Comparison of ENCODE assay signal across 1 cellular context in genomic region chr2:11279398-11279797, GRCh38.
A peak's percentile ranks its signal among the peaks of the same experiment; 100 is the strongest.
TF ChIP-seq lines count a peak whose summit lies in the region.

No MANE protein-coding gene starts in this region.

TF ChIP-seq in K562, 482 proteins besides CTCF, POLR2A, EP300 and RAD21 (continued from another document and continues in another):
- TF ChIP-seq, protein P1, sequence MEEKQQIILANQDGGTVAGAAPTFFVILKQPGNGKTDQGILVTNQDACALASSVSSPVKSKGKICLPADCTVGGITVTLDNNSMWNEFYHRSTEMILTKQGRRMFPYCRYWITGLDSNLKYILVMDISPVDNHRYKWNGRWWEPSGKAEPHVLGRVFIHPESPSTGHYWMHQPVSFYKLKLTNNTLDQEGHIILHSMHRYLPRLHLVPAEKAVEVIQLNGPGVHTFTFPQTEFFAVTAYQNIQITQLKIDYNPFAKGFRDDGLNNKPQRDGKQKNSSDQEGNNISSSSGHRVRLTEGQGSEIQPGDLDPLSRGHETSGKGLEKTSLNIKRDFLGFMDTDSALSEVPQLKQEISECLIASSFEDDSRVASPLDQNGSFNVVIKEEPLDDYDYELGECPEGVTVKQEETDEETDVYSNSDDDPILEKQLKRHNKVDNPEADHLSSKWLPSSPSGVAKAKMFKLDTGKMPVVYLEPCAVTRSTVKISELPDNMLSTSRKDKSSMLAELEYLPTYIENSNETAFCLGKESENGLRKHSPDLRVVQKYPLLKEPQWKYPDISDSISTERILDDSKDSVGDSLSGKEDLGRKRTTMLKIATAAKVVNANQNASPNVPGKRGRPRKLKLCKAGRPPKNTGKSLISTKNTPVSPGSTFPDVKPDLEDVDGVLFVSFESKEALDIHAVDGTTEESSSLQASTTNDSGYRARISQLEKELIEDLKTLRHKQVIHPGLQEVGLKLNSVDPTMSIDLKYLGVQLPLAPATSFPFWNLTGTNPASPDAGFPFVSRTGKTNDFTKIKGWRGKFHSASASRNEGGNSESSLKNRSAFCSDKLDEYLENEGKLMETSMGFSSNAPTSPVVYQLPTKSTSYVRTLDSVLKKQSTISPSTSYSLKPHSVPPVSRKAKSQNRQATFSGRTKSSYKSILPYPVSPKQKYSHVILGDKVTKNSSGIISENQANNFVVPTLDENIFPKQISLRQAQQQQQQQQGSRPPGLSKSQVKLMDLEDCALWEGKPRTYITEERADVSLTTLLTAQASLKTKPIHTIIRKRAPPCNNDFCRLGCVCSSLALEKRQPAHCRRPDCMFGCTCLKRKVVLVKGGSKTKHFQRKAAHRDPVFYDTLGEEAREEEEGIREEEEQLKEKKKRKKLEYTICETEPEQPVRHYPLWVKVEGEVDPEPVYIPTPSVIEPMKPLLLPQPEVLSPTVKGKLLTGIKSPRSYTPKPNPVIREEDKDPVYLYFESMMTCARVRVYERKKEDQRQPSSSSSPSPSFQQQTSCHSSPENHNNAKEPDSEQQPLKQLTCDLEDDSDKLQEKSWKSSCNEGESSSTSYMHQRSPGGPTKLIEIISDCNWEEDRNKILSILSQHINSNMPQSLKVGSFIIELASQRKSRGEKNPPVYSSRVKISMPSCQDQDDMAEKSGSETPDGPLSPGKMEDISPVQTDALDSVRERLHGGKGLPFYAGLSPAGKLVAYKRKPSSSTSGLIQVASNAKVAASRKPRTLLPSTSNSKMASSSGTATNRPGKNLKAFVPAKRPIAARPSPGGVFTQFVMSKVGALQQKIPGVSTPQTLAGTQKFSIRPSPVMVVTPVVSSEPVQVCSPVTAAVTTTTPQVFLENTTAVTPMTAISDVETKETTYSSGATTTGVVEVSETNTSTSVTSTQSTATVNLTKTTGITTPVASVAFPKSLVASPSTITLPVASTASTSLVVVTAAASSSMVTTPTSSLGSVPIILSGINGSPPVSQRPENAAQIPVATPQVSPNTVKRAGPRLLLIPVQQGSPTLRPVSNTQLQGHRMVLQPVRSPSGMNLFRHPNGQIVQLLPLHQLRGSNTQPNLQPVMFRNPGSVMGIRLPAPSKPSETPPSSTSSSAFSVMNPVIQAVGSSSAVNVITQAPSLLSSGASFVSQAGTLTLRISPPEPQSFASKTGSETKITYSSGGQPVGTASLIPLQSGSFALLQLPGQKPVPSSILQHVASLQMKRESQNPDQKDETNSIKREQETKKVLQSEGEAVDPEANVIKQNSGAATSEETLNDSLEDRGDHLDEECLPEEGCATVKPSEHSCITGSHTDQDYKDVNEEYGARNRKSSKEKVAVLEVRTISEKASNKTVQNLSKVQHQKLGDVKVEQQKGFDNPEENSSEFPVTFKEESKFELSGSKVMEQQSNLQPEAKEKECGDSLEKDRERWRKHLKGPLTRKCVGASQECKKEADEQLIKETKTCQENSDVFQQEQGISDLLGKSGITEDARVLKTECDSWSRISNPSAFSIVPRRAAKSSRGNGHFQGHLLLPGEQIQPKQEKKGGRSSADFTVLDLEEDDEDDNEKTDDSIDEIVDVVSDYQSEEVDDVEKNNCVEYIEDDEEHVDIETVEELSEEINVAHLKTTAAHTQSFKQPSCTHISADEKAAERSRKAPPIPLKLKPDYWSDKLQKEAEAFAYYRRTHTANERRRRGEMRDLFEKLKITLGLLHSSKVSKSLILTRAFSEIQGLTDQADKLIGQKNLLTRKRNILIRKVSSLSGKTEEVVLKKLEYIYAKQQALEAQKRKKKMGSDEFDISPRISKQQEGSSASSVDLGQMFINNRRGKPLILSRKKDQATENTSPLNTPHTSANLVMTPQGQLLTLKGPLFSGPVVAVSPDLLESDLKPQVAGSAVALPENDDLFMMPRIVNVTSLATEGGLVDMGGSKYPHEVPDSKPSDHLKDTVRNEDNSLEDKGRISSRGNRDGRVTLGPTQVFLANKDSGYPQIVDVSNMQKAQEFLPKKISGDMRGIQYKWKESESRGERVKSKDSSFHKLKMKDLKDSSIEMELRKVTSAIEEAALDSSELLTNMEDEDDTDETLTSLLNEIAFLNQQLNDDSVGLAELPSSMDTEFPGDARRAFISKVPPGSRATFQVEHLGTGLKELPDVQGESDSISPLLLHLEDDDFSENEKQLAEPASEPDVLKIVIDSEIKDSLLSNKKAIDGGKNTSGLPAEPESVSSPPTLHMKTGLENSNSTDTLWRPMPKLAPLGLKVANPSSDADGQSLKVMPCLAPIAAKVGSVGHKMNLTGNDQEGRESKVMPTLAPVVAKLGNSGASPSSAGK (IDR thresholded peaks at IDR 0.05): no peak
- TF ChIP-seq, protein P2, sequence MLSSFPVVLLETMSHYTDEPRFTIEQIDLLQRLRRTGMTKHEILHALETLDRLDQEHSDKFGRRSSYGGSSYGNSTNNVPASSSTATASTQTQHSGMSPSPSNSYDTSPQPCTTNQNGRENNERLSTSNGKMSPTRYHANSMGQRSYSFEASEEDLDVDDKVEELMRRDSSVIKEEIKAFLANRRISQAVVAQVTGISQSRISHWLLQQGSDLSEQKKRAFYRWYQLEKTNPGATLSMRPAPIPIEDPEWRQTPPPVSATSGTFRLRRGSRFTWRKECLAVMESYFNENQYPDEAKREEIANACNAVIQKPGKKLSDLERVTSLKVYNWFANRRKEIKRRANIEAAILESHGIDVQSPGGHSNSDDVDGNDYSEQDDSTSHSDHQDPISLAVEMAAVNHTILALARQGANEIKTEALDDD (IDR thresholded peaks at IDR 0.05): peak; percentile 76
- TF ChIP-seq, protein P3, sequence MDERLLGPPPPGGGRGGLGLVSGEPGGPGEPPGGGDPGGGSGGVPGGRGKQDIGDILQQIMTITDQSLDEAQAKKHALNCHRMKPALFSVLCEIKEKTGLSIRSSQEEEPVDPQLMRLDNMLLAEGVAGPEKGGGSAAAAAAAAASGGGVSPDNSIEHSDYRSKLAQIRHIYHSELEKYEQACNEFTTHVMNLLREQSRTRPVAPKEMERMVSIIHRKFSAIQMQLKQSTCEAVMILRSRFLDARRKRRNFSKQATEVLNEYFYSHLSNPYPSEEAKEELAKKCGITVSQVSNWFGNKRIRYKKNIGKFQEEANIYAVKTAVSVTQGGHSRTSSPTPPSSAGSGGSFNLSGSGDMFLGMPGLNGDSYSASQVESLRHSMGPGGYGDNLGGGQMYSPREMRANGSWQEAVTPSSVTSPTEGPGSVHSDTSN (CRISPR knock-in tag; IDR thresholded peaks at IDR 0.05; ENCODE audit: low read depth): peak; percentile 57
- TF ChIP-seq, protein P3 (tag; conservative IDR thresholded peaks at IDR 0.05; ENCODE audit: low read depth): peak; percentile 96
- peak; percentile 98 for TF ChIP-seq DPF2 (IDR thresholded peaks at IDR 0.05)
- TF ChIP-seq CTBP1 (IDR thresholded peaks at IDR 0.05; ENCODE audit: borderline replicate concordance): peak; percentile 43; the same call in 1 of the 2 replicates
- TF ChIP-seq ZNF12 (CRISPR knock-in tag; IDR thresholded peaks at IDR 0.05): no peak
- TF ChIP-seq GATA2 (CRISPR knock-in tag; IDR thresholded peaks at IDR 0.05): peak; percentile 79
- peak; percentile 53 for TF ChIP-seq CXXC5 (CRISPR knock-in tag; IDR thresholded peaks at IDR 0.05)
- peak; percentile 98 for TF ChIP-seq SOX6 (IDR thresholded peaks at IDR 0.05)
- TF ChIP-seq NCOA6 (IDR thresholded peaks at IDR 0.05): 0 out of 2 replicates have a peak, but pooled peaks have one; percentile 14
- TF ChIP-seq, protein P4, sequence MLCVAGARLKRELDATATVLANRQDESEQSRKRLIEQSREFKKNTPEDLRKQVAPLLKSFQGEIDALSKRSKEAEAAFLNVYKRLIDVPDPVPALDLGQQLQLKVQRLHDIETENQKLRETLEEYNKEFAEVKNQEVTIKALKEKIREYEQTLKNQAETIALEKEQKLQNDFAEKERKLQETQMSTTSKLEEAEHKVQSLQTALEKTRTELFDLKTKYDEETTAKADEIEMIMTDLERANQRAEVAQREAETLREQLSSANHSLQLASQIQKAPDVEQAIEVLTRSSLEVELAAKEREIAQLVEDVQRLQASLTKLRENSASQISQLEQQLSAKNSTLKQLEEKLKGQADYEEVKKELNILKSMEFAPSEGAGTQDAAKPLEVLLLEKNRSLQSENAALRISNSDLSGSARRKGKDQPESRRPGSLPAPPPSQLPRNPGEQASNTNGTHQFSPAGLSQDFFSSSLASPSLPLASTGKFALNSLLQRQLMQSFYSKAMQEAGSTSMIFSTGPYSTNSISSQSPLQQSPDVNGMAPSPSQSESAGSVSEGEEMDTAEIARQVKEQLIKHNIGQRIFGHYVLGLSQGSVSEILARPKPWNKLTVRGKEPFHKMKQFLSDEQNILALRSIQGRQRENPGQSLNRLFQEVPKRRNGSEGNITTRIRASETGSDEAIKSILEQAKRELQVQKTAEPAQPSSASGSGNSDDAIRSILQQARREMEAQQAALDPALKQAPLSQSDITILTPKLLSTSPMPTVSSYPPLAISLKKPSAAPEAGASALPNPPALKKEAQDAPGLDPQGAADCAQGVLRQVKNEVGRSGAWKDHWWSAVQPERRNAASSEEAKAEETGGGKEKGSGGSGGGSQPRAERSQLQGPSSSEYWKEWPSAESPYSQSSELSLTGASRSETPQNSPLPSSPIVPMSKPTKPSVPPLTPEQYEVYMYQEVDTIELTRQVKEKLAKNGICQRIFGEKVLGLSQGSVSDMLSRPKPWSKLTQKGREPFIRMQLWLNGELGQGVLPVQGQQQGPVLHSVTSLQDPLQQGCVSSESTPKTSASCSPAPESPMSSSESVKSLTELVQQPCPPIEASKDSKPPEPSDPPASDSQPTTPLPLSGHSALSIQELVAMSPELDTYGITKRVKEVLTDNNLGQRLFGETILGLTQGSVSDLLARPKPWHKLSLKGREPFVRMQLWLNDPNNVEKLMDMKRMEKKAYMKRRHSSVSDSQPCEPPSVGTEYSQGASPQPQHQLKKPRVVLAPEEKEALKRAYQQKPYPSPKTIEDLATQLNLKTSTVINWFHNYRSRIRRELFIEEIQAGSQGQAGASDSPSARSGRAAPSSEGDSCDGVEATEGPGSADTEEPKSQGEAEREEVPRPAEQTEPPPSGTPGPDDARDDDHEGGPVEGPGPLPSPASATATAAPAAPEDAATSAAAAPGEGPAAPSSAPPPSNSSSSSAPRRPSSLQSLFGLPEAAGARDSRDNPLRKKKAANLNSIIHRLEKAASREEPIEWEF (CRISPR knock-in tag; IDR thresholded peaks at IDR 0.05): peak; percentile 98
- no peak for TF ChIP-seq ZNF184 (CRISPR knock-in tag; IDR thresholded peaks at IDR 0.05)
- peak; percentile 99 for TF ChIP-seq CBFA2T3 (IDR thresholded peaks at IDR 0.05)
- peak; percentile 78 for TF ChIP-seq MBD2 (IDR thresholded peaks at IDR 0.05; ENCODE audit: borderline replicate concordance, low read depth)
- no peak for TF ChIP-seq STAT5B (CRISPR knock-in tag; IDR thresholded peaks at IDR 0.05)
- no peak for TF ChIP-seq RBM34 (IDR thresholded peaks at IDR 0.05; ENCODE audit: borderline replicate concordance, insufficient read depth, low read length)
- TF ChIP-seq HDAC2 (IDR thresholded peaks at IDR 0.05): peak; percentile 90
- peak; percentile 96 for TF ChIP-seq MTA2 (IDR thresholded peaks at IDR 0.05; ENCODE audit: low read depth)
- peak; percentile 62 for TF ChIP-seq SMAD1 (IDR thresholded peaks at IDR 0.05; ENCODE audit: low read depth, low read length, partially characterized antibody)
- peak in 1 of 2 experiments; percentile 72; a peak in 1 of 4 replicates for TF ChIP-seq NONO (IDR thresholded peaks at IDR 0.05; ENCODE audit: low read depth in 2 of 2, low read length in 1 of 2)
- TF ChIP-seq TAL1 (IDR thresholded peaks at IDR 0.05): peak; percentile 97
- TF ChIP-seq RHOXF2B (CRISPR knock-in tag; conservative IDR thresholded peaks at IDR 0.05): no peak
- TF ChIP-seq RFX5 (IDR thresholded peaks at IDR 0.05; ENCODE audit: low read depth, low read length): 0 out of 2 replicates have a peak, but pooled peaks have one; percentile 44
- TF ChIP-seq SMARCA4 (IDR thresholded peaks at IDR 0.05): peak; percentile 98
- TF ChIP-seq NCOA4 (IDR thresholded peaks at IDR 0.05; ENCODE audit: partially characterized antibody): peak; percentile 90
- peak; percentile 72 to 96 for TF ChIP-seq ARNT (IDR thresholded peaks at IDR 0.05)
- peak; percentile 93 for TF ChIP-seq KDM1A (IDR thresholded peaks at IDR 0.05)
- peak; percentile 99 for TF ChIP-seq ARID1B (IDR thresholded peaks at IDR 0.05)
- TF ChIP-seq ZNF316 (IDR thresholded peaks at IDR 0.05): no peak
- peak; percentile 100 for TF ChIP-seq MEIS2 (IDR thresholded peaks at IDR 0.05; ENCODE audit: partially characterized antibody)
- TF ChIP-seq ZBTB9 (CRISPR knock-in tag; IDR thresholded peaks at IDR 0.05): peak; percentile 68; the same call in 1 of the 2 replicates
- TF ChIP-seq KHSRP (IDR thresholded peaks at IDR 0.05): peak; percentile 85
- TF ChIP-seq ATF7 (IDR thresholded peaks at IDR 0.05): peak; percentile 44
- TF ChIP-seq, protein P5, sequence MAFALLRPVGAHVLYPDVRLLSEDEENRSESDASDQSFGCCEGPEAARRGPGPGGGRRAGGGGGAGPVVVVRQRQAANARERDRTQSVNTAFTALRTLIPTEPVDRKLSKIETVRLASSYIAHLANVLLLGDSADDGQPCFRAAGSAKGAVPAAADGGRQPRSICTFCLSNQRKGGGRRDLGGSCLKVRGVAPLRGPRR (CRISPR knock-in tag; IDR thresholded peaks at IDR 0.05): no peak
- peak; percentile 61; the same call in 1 of the 2 replicates for TF ChIP-seq NBN (IDR thresholded peaks at IDR 0.05; ENCODE audit: low read depth)
- peak in 1 of 2 experiments; percentile 90; a peak in 3 of 4 replicates for TF ChIP-seq HDAC1 (IDR thresholded peaks at IDR 0.05)
- no peak for TF ChIP-seq DIDO1 (tag; IDR thresholded peaks at IDR 0.05; ENCODE audit: low read depth)
- TF ChIP-seq PTTG1 (tag; IDR thresholded peaks at IDR 0.05; ENCODE audit: low read depth): no peak
- TF ChIP-seq SUPT5H (IDR thresholded peaks at IDR 0.05): no peak
- TF ChIP-seq GTF2F1 (IDR thresholded peaks at IDR 0.05; ENCODE audit: low read depth, low read length): no peak
- TF ChIP-seq CCNT2 (IDR thresholded peaks at IDR 0.05; ENCODE audit: borderline replicate concordance, extremely low read depth, insufficient read length, low read depth, low read length): peak; percentile 48
- peak; percentile 76; the same call in 1 of the 2 replicates for TF ChIP-seq ZNF311 (CRISPR knock-in tag; IDR thresholded peaks at IDR 0.05)
